In the genomic region with DNA sequence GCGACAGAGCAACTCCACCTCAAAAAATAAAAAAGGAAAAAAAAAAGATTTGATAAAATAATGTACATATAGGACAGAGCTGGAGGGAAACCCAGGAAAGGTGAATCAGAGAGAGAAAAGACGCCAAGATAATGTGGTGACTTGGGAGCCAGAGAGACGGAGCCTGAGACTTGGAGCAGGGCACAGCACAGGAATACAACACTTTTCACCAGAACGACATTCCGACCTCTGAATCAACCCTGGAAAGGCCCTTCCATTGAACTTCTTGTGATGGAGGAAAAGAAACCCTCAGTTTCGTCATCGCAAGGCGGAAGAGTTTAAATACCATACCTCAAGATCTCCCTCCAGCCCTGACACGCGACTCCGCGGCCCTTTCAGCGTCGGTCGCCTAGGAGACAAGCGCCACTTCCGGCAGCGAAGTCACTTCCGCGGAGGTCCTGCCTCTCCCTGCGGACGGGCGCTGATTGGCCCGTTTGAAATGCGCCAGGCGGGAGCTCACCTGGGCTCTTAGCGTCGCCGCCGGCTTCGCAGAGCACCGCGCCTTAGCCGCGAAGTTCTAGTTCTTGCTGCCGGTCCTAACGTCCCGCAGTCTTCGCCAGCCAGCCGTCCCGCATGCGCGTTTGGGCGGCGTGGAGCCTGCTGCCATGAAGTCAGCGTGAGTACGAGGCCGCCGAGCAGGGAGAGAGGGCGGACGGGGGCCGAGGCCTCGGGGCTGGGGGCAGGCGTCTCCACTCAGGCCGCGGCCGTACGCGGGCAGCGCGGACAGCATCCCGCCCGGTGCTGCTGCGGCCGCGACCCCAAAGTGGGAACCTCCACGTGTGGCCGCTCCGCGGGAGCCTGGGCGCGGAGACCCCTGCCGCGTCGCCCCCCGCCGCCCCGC, we compare ENCODE assay signal across 1 cellular context.
TF ChIP-seq lines count a peak whose summit lies in the region.

Gene KIF23, plus strand, starts transcription at position 528 of the 880 bp plus-strand sequence. Its CDS starts 117 bp downstream, at position 645.

TF ChIP-seq in Ishikawa, 13 proteins besides CTCF, POLR2A, EP300 and RAD21 (continued from another document):
- no peak for TF ChIP-seq NFIC (IDR thresholded peaks at IDR 0.05)
- peak; percentile 19; the same call in 1 of the 2 replicates for TF ChIP-seq TCF12 (IDR thresholded peaks at IDR 0.05; ENCODE audit: low read depth)
- TF ChIP-seq ZBTB7A (IDR thresholded peaks at IDR 0.05; ENCODE audit: low read depth), result peak; percentile 88
- peak; percentile 100 for TF ChIP-seq FOXM1 (IDR thresholded peaks at IDR 0.05; ENCODE audit: borderline replicate concordance, low read depth)
